In the genomic region with DNA sequence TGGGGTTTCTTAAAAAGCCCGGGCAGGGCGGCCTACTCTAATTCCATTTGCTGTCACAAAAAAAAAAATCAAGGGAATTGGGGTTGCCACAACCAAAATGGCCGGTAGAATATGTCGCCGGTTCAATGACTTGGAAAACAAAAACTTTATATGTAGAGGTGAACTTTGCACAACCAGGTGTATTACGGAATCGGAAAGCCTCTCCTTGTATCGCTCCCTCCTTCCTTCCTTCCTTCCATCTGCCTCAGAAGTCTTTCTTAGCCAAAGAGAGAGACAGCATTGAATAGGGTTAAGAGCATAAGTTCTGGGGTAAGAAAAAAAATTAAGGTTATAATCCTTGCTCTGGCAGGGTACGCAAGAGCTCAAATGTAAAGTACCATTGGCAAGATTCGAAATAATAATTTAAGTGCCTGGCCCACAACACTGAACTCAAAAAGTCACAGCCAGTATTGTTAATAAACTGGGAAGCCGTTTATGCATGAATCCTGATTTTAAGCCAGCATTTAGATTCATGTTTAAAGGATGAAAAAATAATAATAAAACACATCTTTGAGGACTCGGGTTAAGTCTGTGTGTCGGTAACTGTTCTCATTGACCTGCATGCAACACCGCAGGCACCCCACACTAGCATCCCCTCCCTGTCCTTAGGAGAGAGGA, we compare ENCODE assay signal across 8 cellular contexts. TPM values are rescaled to one million over a fixed set of nuclear protein-coding genes. Genes with fewer than 3 reads are reported as not detected.
A peak's percentile ranks its signal among the peaks of the same experiment; 100 is the strongest.
DNase-seq lines count a peak whose midpoint lies in the region; ATAC-seq, FAIRE-seq and TF ChIP-seq lines count a peak whose summit lies in the region.

No MANE protein-coding gene starts in this region.

- H3K27ac ChIP-seq in CD8-positive, alpha-beta memory T cell (ENCODE audit: low read depth, low read length): peak overlapping the region; percentile 96
- H3K27ac ChIP-seq in HUES48 (ENCODE audit: low read depth, low read length): peak overlapping the region; percentile 99
- peak overlapping the region; percentile 91 for H3K27ac ChIP-seq in naive thymus-derived CD4-positive, alpha-beta T cell (ENCODE audit: low read depth, low read length)

- no peak for FAIRE-seq in bronchial epithelial cell (lab: Jason Lieb, UNC)

- peak overlapping the region; percentile 91 to 98 (median 94) for H3K4me3 Mint-ChIP-seq in CD8-positive, alpha-beta memory T cell
- peak overlapping the region; percentile 92 to 100 (median 98) for H3K4me3 Mint-ChIP-seq in naive thymus-derived CD4-positive, alpha-beta T cell

- H3K9ac ChIP-seq in HUES48 (ENCODE audit: low read depth, low read length): peak overlapping the region; percentile 93

- intact Hi-C loops in naive thymus-derived CD4-positive, alpha-beta T cell (cut with micrococcal nuclease): loop anchor here (1.0 to 10.0 kb wide), 18 partner anchors 16 to 1040 kb away; partner anchors contain the start of genes PSMD7 (in 2 of the 2), TMEM170A (in 2 of the 2), WDR59 (in 2 of the 2) and ZFP1 (in 2 of the 2)

- H3K9me3 ChIP-seq in CD8-positive, alpha-beta memory T cell (ENCODE audit: low read length): no peaks in the 10 kb centered on the region
- no peaks in the 10 kb centered on the region for H3K9me3 ChIP-seq in HUES48 (ENCODE audit: control insufficient read depth, insufficient read depth, low read length)
- no peaks in the 10 kb centered on the region for H3K9me3 ChIP-seq in naive thymus-derived CD4-positive, alpha-beta T cell (ENCODE audit: control insufficient read depth in 2 of 3, low read length in 3 of 3)

- no peaks in the 10 kb centered on the region for H3K27me3 Mint-ChIP-seq in CD8-positive, alpha-beta memory T cell
- H3K27me3 Mint-ChIP-seq in naive thymus-derived CD4-positive, alpha-beta T cell: no peaks in the 10 kb centered on the region

- TF ChIP-seq CTCF in bronchial epithelial cell (IDR thresholded peaks at IDR 0.05; ENCODE audit: insufficient read depth, low read length, severe bottlenecking) (no peak), GM13977 (IDR thresholded peaks at IDR 0.05; ENCODE audit: extremely low read depth, insufficient read depth, missing control alignments) (no peak)

- DNase-seq in CD8-positive, alpha-beta memory T cell: no peak
- DNase-seq in bronchial epithelial cell (ENCODE audit: low read depth): no peak
- peak in 1 of 9 donors; percentile 13 for DNase-seq in naive thymus-derived CD4-positive, alpha-beta T cell
- no peak for DNase-seq in GM13977 (ENCODE audit: low spot score)
- no peak for DNase-seq in LoVo (ENCODE audit: low spot score)
- DNase-seq in NCI-H2227 (lab: John Stamatoyannopoulos, UW; ENCODE audit: unreplicated experiment): no peak

- H3K4me1 Mint-ChIP-seq in CD8-positive, alpha-beta memory T cell: peaks cover 44 to 62% (median 60%) of the 10 kb centered on the region in 3 donors
- peaks cover 45 to 69% (median 58%) of the 10 kb centered on the region in 7 donors for H3K4me1 Mint-ChIP-seq in naive thymus-derived CD4-positive, alpha-beta T cell

- H3K9me3 Mint-ChIP-seq in CD8-positive, alpha-beta memory T cell: no peaks in the 10 kb centered on the region
- peaks cover 0 to 3% (median 0%) of the 10 kb centered on the region in 11 donors for H3K9me3 Mint-ChIP-seq in naive thymus-derived CD4-positive, alpha-beta T cell

- peak overlapping the region; percentile 75 for H3K4me3 ChIP-seq in CD8-positive, alpha-beta memory T cell (ENCODE audit: low read length)
- H3K4me3 ChIP-seq in HUES48 (ENCODE audit: low read depth, low read length): peak overlapping the region; percentile 90
- H3K4me3 ChIP-seq in bronchial epithelial cell (ENCODE audit: low read depth, low read length): peak overlapping the region; percentile 93
- H3K4me3 ChIP-seq in naive thymus-derived CD4-positive, alpha-beta T cell (ENCODE audit: low read length): peak overlapping the region; percentile 78

- H3K27ac Mint-ChIP-seq in CD8-positive, alpha-beta memory T cell: peak overlapping the region; percentile 73 to 94 (median 88)
- peak overlapping the region; percentile 51 to 97 (median 91) for H3K27ac Mint-ChIP-seq in naive thymus-derived CD4-positive, alpha-beta T cell

- CTCF ChIA-PET in CD8-positive, alpha-beta memory T cell (lab: Charles Lee): interaction anchor here (0.9 to 1.5 kb wide), 5 partner anchors 15 to 101 kb away, joined by 3 to 6 read pairs (median 4); partner anchors contain the start of gene RFWD3
- CTCF ChIA-PET in naive thymus-derived CD4-positive, alpha-beta T cell (lab: Charles Lee): interaction anchor here (0.6 to 1.8 kb wide), 3 partner anchors 13 to 115 kb away, joined by 3 to 6 read pairs (median 4); no protein-coding TSS in a partner anchor

- ATAC-seq in GM19372 (IDR thresholded peaks at IDR 0.05; ENCODE audit: low read depth, unreplicated experiment): peak; percentile 16
- ATAC-seq in naive thymus-derived CD4-positive, alpha-beta T cell: peak; percentile 45

- H3K27me3 ChIP-seq in CD8-positive, alpha-beta memory T cell (ENCODE audit: insufficient read depth, low read length, poor library complexity, severe bottlenecking): no peaks in the 10 kb centered on the region
- H3K27me3 ChIP-seq in HUES48 (ENCODE audit: control insufficient read depth, insufficient read depth, low read length): no peaks in the 10 kb centered on the region
- no peaks in the 10 kb centered on the region for H3K27me3 ChIP-seq in bronchial epithelial cell (ENCODE audit: control insufficient read depth, insufficient read depth, low read length)
- H3K27me3 ChIP-seq in naive thymus-derived CD4-positive, alpha-beta T cell (ENCODE audit: control insufficient read depth in 2 of 2, insufficient read depth in 2 of 2, low read length in 2 of 2): no peaks in the 10 kb centered on the region

- no peaks in the 10 kb centered on the region for H3K36me3 ChIP-seq in CD8-positive, alpha-beta memory T cell (ENCODE audit: insufficient read depth, low read length)
- H3K36me3 ChIP-seq in HUES48 (ENCODE audit: control insufficient read depth, insufficient read depth, low read length) (no peaks in the 10 kb centered on the region), bronchial epithelial cell (ENCODE audit: control insufficient read depth, insufficient read depth, low read length) (no peaks in the 10 kb centered on the region)
- peaks cover 0 to 9% (median 0%) of the 10 kb centered on the region in 3 experiments for H3K36me3 ChIP-seq in naive thymus-derived CD4-positive, alpha-beta T cell (ENCODE audit: control insufficient read depth in 2 of 3, insufficient read depth in 3 of 3, low read length in 3 of 3)

- in situ Hi-C loops in GM13977 (cut with MboI; ENCODE audit: low pct_unique_long_range_greater_than_20kb, low sequenced_read_pairs, unreplicated experiment): loop anchor here (25.0 kb wide), 1 partner anchor 120 kb away; no protein-coding TSS in a partner anchor

- peaks cover 55% of the 10 kb centered on the region for H3K4me1 ChIP-seq in CD8-positive, alpha-beta memory T cell (ENCODE audit: insufficient read depth, low read length)
- H3K4me1 ChIP-seq in HUES48 (ENCODE audit: control insufficient read depth, insufficient read depth, low read length): peaks cover 21% of the 10 kb centered on the region
- peaks cover 31 to 39% of the 10 kb centered on the region in 2 donors for H3K4me1 ChIP-seq in naive thymus-derived CD4-positive, alpha-beta T cell (ENCODE audit: control insufficient read depth in 2 of 2, insufficient read depth in 2 of 2, low read length in 2 of 2)

- POLR2A ChIA-PET in CD8-positive, alpha-beta memory T cell (lab: Charles Lee): interaction anchor here (0.5 to 3.2 kb wide), 8 partner anchors 17 to 1042 kb away, joined by 3 to 19 read pairs (median 4); partner anchors contain the start of gene RFWD3
- POLR2A ChIA-PET in naive thymus-derived CD4-positive, alpha-beta T cell (lab: Charles Lee): interaction anchor here (0.6 to 3.6 kb wide), 19 partner anchors 9 to 1040 kb away, joined by 3 to 23 read pairs (median 4); partner anchors contain the start of genes KARS1, PSMD7, RFWD3 and TERF2IP

- peaks cover 0 to 12% (median 0%) of the 10 kb centered on the region in 3 donors for H3K36me3 Mint-ChIP-seq in CD8-positive, alpha-beta memory T cell
- H3K36me3 Mint-ChIP-seq in naive thymus-derived CD4-positive, alpha-beta T cell: peaks cover 0 to 22% (median 4%) of the 10 kb centered on the region in 5 donors

RNA-seq across cellular contexts. Expression of gene GLG1, which starts 0.5 kb away (rescaled TPM):
- 10 to 100 TPM; 52.3 to 56.7 TPM for total RNA-seq in CD8-positive, alpha-beta memory T cell
- 174 TPM for polyA plus RNA-seq in CD8-positive, alpha-beta memory T cell
- total RNA-seq in bronchial epithelial cell: 65.0 and 71.2 TPM in 2 replicates
- total RNA-seq in naive thymus-derived CD4-positive, alpha-beta T cell: 100 to 1,000 TPM; 125 to 198 (median 188) TPM
- 100 to 1,000 TPM; 181 to 285 TPM for polyA plus RNA-seq in naive thymus-derived CD4-positive, alpha-beta T cell

RNA-seq across cellular contexts. Expression of gene RFWD3, which starts 59.2 kb away (rescaled TPM):
- total RNA-seq in CD8-positive, alpha-beta memory T cell: 100 to 1,000 TPM in 1 of 2 experiments, 10 to 100 TPM in 1; 99.5 to 113 TPM
- polyA plus RNA-seq in CD8-positive, alpha-beta memory T cell: 20.1 TPM
- total RNA-seq in bronchial epithelial cell: 11.6 and 13.7 TPM in 2 replicates
- total RNA-seq in naive thymus-derived CD4-positive, alpha-beta T cell: 10 to 100 TPM; 39.3 to 88.0 (median 56.9) TPM
- 10 to 100 TPM; 16.9 to 29.9 TPM for polyA plus RNA-seq in naive thymus-derived CD4-positive, alpha-beta T cell
